9 cellular contexts compared by ENCODE assay signal in genomic region chr22:29385748-29386147, GRCh38. TPM values are rescaled to one million over a fixed set of nuclear protein-coding genes. Genes with fewer than 3 reads are reported as not detected.
A peak's percentile ranks its signal among the peaks of the same experiment; 100 is the strongest.
DNase-seq lines count a peak whose midpoint lies in the region; ATAC-seq and TF ChIP-seq lines count a peak whose summit lies in the region.
"Had no signal": no experiment of that assay in that cellular context is flagged by ENCODE, and none has a peak within 500 bp of the region (broad histone marks: within the 10 kb centered on the region; RNA-seq: fewer than 3 reads in every experiment).

No MANE protein-coding gene starts in this region.

- DNase-seq in Caco-2: no peak
- DNase-seq in naive thymus-derived CD8-positive, alpha-beta T cell: peak in 1 of 10 donors; percentile 44
- no peak for DNase-seq in NCI-H446 (lab: John Stamatoyannopoulos, UW)
- DNase-seq in NK-92 treated with Interleukin-12 subunit alpha and Interleukin-12 subunit beta, amount 100 ng/mL, for 24 hours (lab: John Stamatoyannopoulos, UW): no peak
- DNase-seq in EL: no peak
- DNase-seq: NCI-H146 had no signal

- TF ChIP-seq CTCF in Caco-2 (IDR thresholded peaks at IDR 0.05; ENCODE audit: insufficient read depth in 1 of 2, low read depth in 1 of 2, low read length in 1 of 2, severe bottlenecking in 1 of 2, unreplicated experiment in 1 of 2) (no peak), VCaP (conservative IDR thresholded peaks at IDR 0.05) (no peak)

- peak overlapping the region; percentile 87 for H3K27ac Mint-ChIP-seq in Caco-2 (ENCODE audit: unreplicated experiment)
- peak overlapping the region; percentile 37 to 97 (median 79) for H3K27ac Mint-ChIP-seq in naive thymus-derived CD8-positive, alpha-beta T cell

- H3K36me3 ChIP-seq in Caco-2 (ENCODE audit: control insufficient read depth, insufficient read depth, low read length): peaks cover 1% of the 10 kb centered on the region; the same call in 1 of the 2 replicates

- H3K4me1 ChIP-seq in Caco-2: peaks cover 72% of the 10 kb centered on the region

- CTCF ChIA-PET in Caco-2 (lab: Charles Lee): no interaction called here

- no peaks in the 10 kb centered on the region for H3K9me3 Mint-ChIP-seq in Caco-2 (ENCODE audit: unreplicated experiment)
- H3K9me3 Mint-ChIP-seq in naive thymus-derived CD8-positive, alpha-beta T cell: no peaks in the 10 kb centered on the region

- H3K27me3 Mint-ChIP-seq in Caco-2 (ENCODE audit: insufficient read depth, unreplicated experiment): no peaks in the 10 kb centered on the region
- H3K27me3 Mint-ChIP-seq in naive thymus-derived CD8-positive, alpha-beta T cell: no peaks in the 10 kb centered on the region

- H3K36me3 Mint-ChIP-seq in Caco-2 (ENCODE audit: insufficient read depth, unreplicated experiment): peaks cover 29% of the 10 kb centered on the region
- H3K36me3 Mint-ChIP-seq in naive thymus-derived CD8-positive, alpha-beta T cell: peaks cover 0 to 31% (median 0%) of the 10 kb centered on the region in 3 donors

- H3K4me3 Mint-ChIP-seq in Caco-2 (ENCODE audit: unreplicated experiment): peak overlapping the region; percentile 61
- peak overlapping the region in 4 of 10 donors; percentile 4 to 78 (median 22) for H3K4me3 Mint-ChIP-seq in naive thymus-derived CD8-positive, alpha-beta T cell

- H3K9me3 ChIP-seq in Caco-2: no peaks in the 10 kb centered on the region

- intact Hi-C loops in Caco-2 (cut with micrococcal nuclease; ENCODE audit: unreplicated experiment): no loop called here

- POLR2A ChIA-PET in Caco-2 (lab: Charles Lee): interaction anchor here (1.4 kb wide), 1 partner anchor 15 kb away, joined by 9 read pairs; no protein-coding TSS in a partner anchor
- POLR2A ChIA-PET in naive thymus-derived CD8-positive, alpha-beta T cell (lab: Charles Lee): no interaction called here

- H3K4me1 Mint-ChIP-seq in Caco-2 (ENCODE audit: low read depth, unreplicated experiment): peaks cover 45% of the 10 kb centered on the region
- peaks cover 25 to 77% (median 72%) of the 10 kb centered on the region in 4 donors for H3K4me1 Mint-ChIP-seq in naive thymus-derived CD8-positive, alpha-beta T cell

- H3K27me3 ChIP-seq in Caco-2 (replicated peaks; ENCODE audit: control insufficient read depth, insufficient read depth, low read length): no peaks in the 10 kb centered on the region

- H3K27ac ChIP-seq in VCaP: peak overlapping the region; percentile 88

- H3K4me3 ChIP-seq in Caco-2 (ENCODE audit: low read depth, low read length): no peak overlapping the region

- ATAC-seq in GM21723 (IDR thresholded peaks at IDR 0.05; ENCODE audit: unreplicated experiment) (peak; percentile 42), HG03196 (IDR thresholded peaks at IDR 0.05; ENCODE audit: unreplicated experiment) (no peak)
- ATAC-seq in naive thymus-derived CD8-positive, alpha-beta T cell: no peak

- BruUV-seq in Caco-2 (replicated peaks; lab: Mats Ljungman, UMichigan): no TSS peak

RNA-seq across cellular contexts. Expression of gene AP1B1, which starts 2.6 kb away (rescaled TPM):
- total RNA-seq in Caco-2 (2022): 101 and 102 TPM in 2 replicates
- 10 to 100 TPM; 44.7 to 45.3 TPM for total RNA-seq in naive thymus-derived CD8-positive, alpha-beta T cell
- 10 to 100 TPM; 10.9 to 19.8 (median 11.3) TPM for polyA plus RNA-seq in naive thymus-derived CD8-positive, alpha-beta T cell

RNA-seq across cellular contexts. Expression of gene RFPL1, which starts 52.6 kb away (rescaled TPM):
- total RNA-seq in Caco-2 (2022): not detected in 2 replicates
- total RNA-seq in naive thymus-derived CD8-positive, alpha-beta T cell: not detected
- under 1 TPM in 1 of 3 donors, not detected in 2; 0.11 TPM for polyA plus RNA-seq in naive thymus-derived CD8-positive, alpha-beta T cell
